ENCODE assay signal across 8 cellular contexts in the genomic region with DNA sequence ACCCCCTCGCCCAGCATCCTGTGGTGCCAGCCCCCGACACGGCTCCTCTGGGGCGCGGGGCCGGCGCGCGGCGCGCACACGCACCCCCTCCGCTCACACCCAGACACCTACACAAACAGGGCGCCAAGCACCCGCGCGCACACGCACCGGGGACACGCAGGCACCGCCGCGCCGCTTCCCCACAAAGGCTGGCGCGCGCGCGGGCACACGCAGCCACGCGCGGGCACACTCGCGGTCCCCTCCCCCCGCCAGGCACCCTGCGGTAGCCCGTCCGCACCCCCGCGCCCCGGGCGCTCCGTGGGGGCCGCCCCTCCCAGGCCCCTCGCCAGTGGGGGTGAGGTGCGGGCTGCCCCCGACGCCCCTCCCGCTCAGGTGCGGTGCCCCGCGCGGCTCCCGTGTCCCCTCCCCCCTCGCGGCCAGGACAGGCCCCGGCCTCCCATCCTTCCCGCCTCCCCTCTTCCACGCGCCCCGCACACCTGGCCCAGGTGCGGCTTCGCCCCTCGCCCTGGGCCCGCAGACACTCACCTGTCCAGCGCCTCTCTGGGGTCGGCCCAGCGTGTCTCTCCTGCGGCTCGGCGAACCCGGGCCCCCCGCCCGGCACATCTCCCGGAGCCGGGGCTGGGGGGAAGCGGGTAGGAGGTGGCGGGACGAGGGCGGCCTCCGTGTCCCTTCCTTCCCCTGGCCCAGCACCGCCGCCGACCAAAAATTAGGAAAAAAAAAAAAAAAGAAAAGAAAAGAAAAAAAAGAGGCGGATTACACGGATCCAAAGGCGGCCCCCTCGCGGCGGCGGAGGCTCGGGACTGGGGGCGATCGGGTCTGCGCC. TPM values are rescaled to one million over a fixed set of nuclear protein-coding genes. Genes with fewer than 3 reads are reported as not detected.
A peak's percentile ranks its signal among the peaks of the same experiment; 100 is the strongest.
DNase-seq lines count a peak whose midpoint lies in the region; ATAC-seq, FAIRE-seq and TF ChIP-seq lines count a peak whose summit lies in the region.
"Not testable (repeated sequence)": the region's sequence is repeated elsewhere in the genome, so short reads cannot be mapped to it uniquely, and the experiment has no call there.

Gene ADGRL1, minus strand, starts transcription at position 710 of the 823 bp plus-strand sequence. CDS start 22,567 bp downstream, outside the sequence.

- peaks cover 11% of the 10 kb centered on the region for H3K79me1 ChIP-seq in mesenchymal stem cell (replicated peaks; ENCODE audit: low read length, poor library complexity, severe bottlenecking)

- H3K4me1 Mint-ChIP-seq in Caco-2 (ENCODE audit: low read depth, unreplicated experiment), result not testable (repeated sequence)

- peak within 1 kb of the TSS; percentile 86 for H3K4me3 Mint-ChIP-seq in Caco-2 (ENCODE audit: unreplicated experiment)

- not testable (repeated sequence) for H3K4me1 ChIP-seq in Caco-2, psoas muscle
- H3K4me1 ChIP-seq in body of pancreas (peaks cover 26% of the 10 kb centered on the region), mesenchymal stem cell (ENCODE audit: control insufficient read depth, insufficient read depth, low read depth, low read length) (peaks cover 16% of the 10 kb centered on the region), tibial artery (peaks cover 0 to 27% (median 16%) of the 10 kb centered on the region in 4 donors)

- TF ChIP-seq CTCF in Caco-2 (IDR thresholded peaks at IDR 0.05; ENCODE audit: insufficient read depth in 1 of 2, low read depth in 1 of 2, low read length in 1 of 2, severe bottlenecking in 1 of 2, unreplicated experiment in 1 of 2); body of pancreas (IDR thresholded peaks at IDR 0.05); psoas muscle (IDR thresholded peaks at IDR 0.05); tibial artery (IDR thresholded peaks at IDR 0.05): not testable (repeated sequence)

- not testable (repeated sequence) for DNase-seq in Caco-2, mesenchymal stem cell, psoas muscle, tibial artery
- DNase-seq in NCI-H1092 treated with DMSO at 0.1 percent for 48 hours (lab: John Stamatoyannopoulos, UW) (peak; percentile 16), body of pancreas (peak in 2 of 4 donors; percentile 18 to 21), frontal cortex (ENCODE audit: low spot score in 2 of 2) (peak in 1 of 2 donors; percentile 61)
- peak; percentile 18 for DNase-seq in activated CD4-positive, alpha-beta T cell treated with anti-CD3 and anti-CD28 coated beads for 48 hours

- FAIRE-seq in frontal cortex (lab: Jason Lieb, UNC), result not testable (repeated sequence)

- H3K27ac ChIP-seq in body of pancreas (peak within 1 kb of the TSS in 3 of 4 donors; percentile 15 to 84 (median 74)), mesenchymal stem cell (ENCODE audit: low read length, poor library complexity, severe bottlenecking) (peak within 1 kb of the TSS; percentile 90), tibial artery (peak within 1 kb of the TSS; percentile 50 to 65)
- not testable (repeated sequence) for H3K27ac ChIP-seq in psoas muscle

- H4K91ac ChIP-seq in mesenchymal stem cell (ENCODE audit: low read length), result peak within 1 kb of the TSS; percentile 50

- peak within 1 kb of the TSS; percentile 80 for H2BK15ac ChIP-seq in mesenchymal stem cell (ENCODE audit: low read depth, poor library complexity, severe bottlenecking)

- H3K4me3 ChIP-seq in Caco-2 (ENCODE audit: low read depth, low read length), result peak within 1 kb of the TSS; percentile 56
- H3K4me3 ChIP-seq in body of pancreas, result peak within 1 kb of the TSS; percentile 11 to 45
- H3K4me3 ChIP-seq in mesenchymal stem cell (ENCODE audit: insufficient read depth in 1 of 2, low read depth in 1 of 2, low read length in 2 of 2), result peak within 1 kb of the TSS; percentile 75 to 79
- H3K4me3 ChIP-seq in psoas muscle, result peak within 1 kb of the TSS; percentile 61
- peak within 1 kb of the TSS; percentile 56 to 60 for H3K4me3 ChIP-seq in tibial artery

- not testable (repeated sequence) for H3K9me3 ChIP-seq in Caco-2; body of pancreas; mesenchymal stem cell (ENCODE audit: control insufficient read depth, low read length); psoas muscle; tibial artery

- H3K4me2 ChIP-seq in mesenchymal stem cell (ENCODE audit: low read length, poor library complexity, severe bottlenecking), result peak within 1 kb of the TSS; percentile 91

- TF ChIP-seq POLR2A in body of pancreas (IDR thresholded peaks at IDR 0.05), result not testable (repeated sequence)

- not testable (repeated sequence) for H2BK12ac ChIP-seq in mesenchymal stem cell (ENCODE audit: low read length in 2 of 2)

- 0 to 1% methylated on average over 11 to 26 of the region's 96 CpGs for WGBS in body of pancreas, 2 donors
- WGBS in mesenchymal stem cell, result under 1% methylated on average over 54 of the region's 96 CpGs
- WGBS in psoas muscle, 3 donors, result 1% methylated on average over 52 to 94 of the region's 96 CpGs

- CTCF ChIA-PET in Caco-2 (lab: Charles Lee), result not testable (repeated sequence)

- not testable (repeated sequence) for H3K36me3 ChIP-seq in Caco-2 (ENCODE audit: control insufficient read depth, insufficient read depth, low read length); body of pancreas (replicated peaks in 1 of 2; ENCODE audit: insufficient read depth in 1 of 2, low read depth in 2 of 2); mesenchymal stem cell (ENCODE audit: control insufficient read depth in 1 of 2, insufficient read depth in 2 of 2, low read depth in 1 of 2, low read length in 2 of 2); psoas muscle (ENCODE audit: insufficient read depth in 1 of 2, low read depth in 1 of 2); tibial artery

- H2AFZ ChIP-seq in mesenchymal stem cell (ENCODE audit: low read depth, low read length), result peak within 1 kb of the TSS; percentile 66

- not testable (repeated sequence) for H3K9me3 Mint-ChIP-seq in Caco-2 (ENCODE audit: unreplicated experiment)

- H2AK5ac ChIP-seq in mesenchymal stem cell (ENCODE audit: low read length, severe bottlenecking), result not testable (repeated sequence)

- H3K27ac Mint-ChIP-seq in Caco-2 (ENCODE audit: unreplicated experiment), result peak within 1 kb of the TSS; percentile 84

- peak within 1 kb of the TSS; percentile 75 to 80 for H3K18ac ChIP-seq in mesenchymal stem cell (ENCODE audit: low read depth in 1 of 2, low read length in 2 of 2)

- H2BK5ac ChIP-seq in mesenchymal stem cell (ENCODE audit: low read depth, low read length, poor library complexity, severe bottlenecking), result not testable (repeated sequence)

- peaks cover 14% of the 10 kb centered on the region for H3K36me3 Mint-ChIP-seq in Caco-2 (ENCODE audit: insufficient read depth, unreplicated experiment)

- ATAC-seq in body of pancreas, psoas muscle: not testable (repeated sequence)

- H3K14ac ChIP-seq in mesenchymal stem cell (ENCODE audit: low read length in 2 of 2), result peak within 1 kb of the TSS in 1 of 2 experiments; percentile 84

- intact Hi-C loops in Caco-2 (cut with micrococcal nuclease; ENCODE audit: unreplicated experiment); body of pancreas (cut with DNase I); psoas muscle (cut with DNase I): not testable (repeated sequence)
- intact Hi-C loops in tibial artery (cut with DNase I; ENCODE audit: low total_unique reads), result loop anchor here (10.0 kb wide), 1 partner anchor 209 kb away; the partner anchor contains the start of gene DDX39A

- H3K23ac ChIP-seq in mesenchymal stem cell (ENCODE audit: low read length in 2 of 2), result not testable (repeated sequence)

- peak within 1 kb of the TSS in 1 of 2 experiments; percentile 41 for H3K4ac ChIP-seq in mesenchymal stem cell (ENCODE audit: low read depth in 1 of 2, low read length in 2 of 2)

- not testable (repeated sequence) for H3K27me3 Mint-ChIP-seq in Caco-2 (ENCODE audit: insufficient read depth, unreplicated experiment)

- POLR2A ChIA-PET in Caco-2 (lab: Charles Lee), result not testable (repeated sequence)

- peak within 1 kb of the TSS; percentile 75 for H3K9ac ChIP-seq in mesenchymal stem cell (ENCODE audit: low read length)

- H4K8ac ChIP-seq in mesenchymal stem cell (ENCODE audit: low read length), result peak within 1 kb of the TSS; percentile 49

- peak within 1 kb of the TSS; percentile 73 for H2BK120ac ChIP-seq in mesenchymal stem cell (ENCODE audit: low read depth, low read length)

- BruUV-seq in Caco-2 (replicated peaks; lab: Mats Ljungman, UMichigan), result not testable (repeated sequence)

- H3K27me3 ChIP-seq in Caco-2 (replicated peaks; ENCODE audit: control insufficient read depth, insufficient read depth, low read length); body of pancreas: not testable (repeated sequence)
- H3K27me3 ChIP-seq in mesenchymal stem cell (ENCODE audit: control insufficient read depth in 1 of 2, insufficient read depth in 1 of 2, low read length in 2 of 2) (peaks cover 0 to 23% of the 10 kb centered on the region in 2 experiments), psoas muscle (ENCODE audit: insufficient read depth in 3 of 3, low read length in 2 of 3) (peaks cover 0 to 47% (median 15%) of the 10 kb centered on the region in 3 donors), tibial artery (peaks cover 0 to 32% of the 10 kb centered on the region in 2 donors)

RNA-seq across cellular contexts. Expression of gene ADGRL1, which starts in this region (rescaled TPM):
- 16.9 and 17.6 TPM in 2 replicates for total RNA-seq in Caco-2 (2022)
- total RNA-seq in body of pancreas, result 10 to 100 TPM; 12.5 to 16.5 TPM
- total RNA-seq in frontal cortex, result 41.6 TPM
- polyA plus RNA-seq in mesenchymal stem cell (2013, experiment 1 of 2), result 8.3 TPM
- polyA plus RNA-seq in mesenchymal stem cell (2013, experiment 2 of 2), result 9.0 TPM
- 1 to 10 TPM; 1.7 to 2.6 (median 1.8) TPM for total RNA-seq in psoas muscle
- polyA plus RNA-seq in psoas muscle, result 1 to 10 TPM in 1 of 3 donors, under 1 TPM in 2; 0.38 to 1.1 (median 0.87) TPM
